In the genomic region with DNA sequence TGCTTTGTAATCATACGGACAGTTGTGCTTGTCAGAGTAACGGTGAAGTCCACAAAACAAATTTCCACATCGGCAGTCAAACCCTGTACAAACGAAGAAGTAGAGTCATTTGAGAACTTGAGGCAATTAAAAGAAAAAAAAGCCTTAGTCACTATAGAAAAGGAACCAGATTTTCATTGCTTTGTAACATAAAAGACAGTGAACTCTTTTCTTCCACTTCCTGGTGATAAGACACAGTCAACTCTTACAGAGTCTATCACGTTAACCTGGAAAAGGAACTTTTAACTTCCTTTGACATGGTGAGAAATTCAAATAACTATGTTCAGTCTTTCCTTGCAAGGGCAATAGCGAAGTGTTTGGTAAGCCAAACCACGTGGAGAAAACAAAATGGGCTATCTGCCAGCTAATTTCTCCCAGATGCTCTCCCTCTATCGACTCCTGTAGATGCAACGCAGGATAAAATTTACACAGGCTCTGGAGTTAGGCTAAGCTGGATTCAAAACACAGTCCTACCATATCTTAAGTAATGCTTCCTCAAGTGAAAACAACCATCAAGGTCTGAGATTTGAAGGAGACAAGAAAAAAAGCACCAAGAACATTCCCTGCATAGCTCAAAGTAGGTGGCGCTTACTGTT, we compare ENCODE assay signal across 9 cellular contexts. TPM values are rescaled to one million over a fixed set of nuclear protein-coding genes. Genes with fewer than 3 reads are reported as not detected.
DNase-seq lines count a peak whose midpoint lies in the region; ATAC-seq and TF ChIP-seq lines count a peak whose summit lies in the region.
"Had no signal": no experiment of that assay in that cellular context is flagged by ENCODE, and none has a peak within 500 bp of the region (broad histone marks: within the 10 kb centered on the region; RNA-seq: fewer than 3 reads in every experiment).

No MANE protein-coding gene starts in this region.

- WGBS in spleen, 5 donors, result 45 to 56% (median 52%) methylated on average over 10 of the region's 10 CpGs

- H3K27me3 Mint-ChIP-seq in IgD-negative memory B cell, result no peaks in the 10 kb centered on the region
- H3K27me3 Mint-ChIP-seq in WTC11 (ENCODE audit: low read depth), result no peaks in the 10 kb centered on the region

- peaks cover 3% of the 10 kb centered on the region for H3K36me3 Mint-ChIP-seq in IgD-negative memory B cell
- H3K36me3 Mint-ChIP-seq in WTC11, result peaks cover 75% of the 10 kb centered on the region

- TF ChIP-seq POLR2A in spleen (IDR thresholded peaks at IDR 0.05), result no peak

- no peaks in the 10 kb centered on the region for H3K9me3 Mint-ChIP-seq in IgD-negative memory B cell
- H3K9me3 Mint-ChIP-seq in WTC11, result no peaks in the 10 kb centered on the region

- TF ChIP-seq CTCF in WTC11 (IDR thresholded peaks at IDR 0.05) (no peak), spleen (IDR thresholded peaks at IDR 0.05 in 8 of 11, conservative IDR thresholded peaks at IDR 0.05 in 3 of 11) (no peak)

- peaks cover 33 to 81% (median 62%) of the 10 kb centered on the region in 6 donors for H3K4me1 ChIP-seq in spleen

- no peaks in the 10 kb centered on the region for H3K9me3 ChIP-seq in spleen

- peak overlapping the region in 1 of 8 donors; percentile 33 for H3K4me3 ChIP-seq in spleen

- peak overlapping the region; percentile 15 to 76 (median 57) for H3K27ac Mint-ChIP-seq in IgD-negative memory B cell
- peak overlapping the region; percentile 90 for H3K27ac Mint-ChIP-seq in WTC11

- H3K4me1 Mint-ChIP-seq in IgD-negative memory B cell (peaks cover 8 to 51% (median 41%) of the 10 kb centered on the region in 3 donors), WTC11 (peaks cover 20% of the 10 kb centered on the region)

- H3K4me3 Mint-ChIP-seq in IgD-negative memory B cell, result no peak overlapping the region
- H3K4me3 Mint-ChIP-seq in WTC11, result no peak overlapping the region

- H3K27ac ChIP-seq in spleen, result peak overlapping the region; percentile 11 to 81 (median 58)

- ATAC-seq in WTC11, result no peak
- peak; percentile 13 for ATAC-seq in Right ventricle myocardium superior (ENCODE audit: poor library complexity)

- CTCF ChIA-PET in WTC11 (lab: Charles Lee), result no interaction called here

- intact Hi-C loops in Right ventricle myocardium superior (cut with DNase I) (loop anchor here (10.0 kb wide), 1 partner anchor 51 kb away; no protein-coding TSS in a partner anchor), spleen (cut with DNase I; ENCODE audit: low total_unique reads) (loop anchor here (10.0 kb wide), 1 partner anchor 51 kb away; no protein-coding TSS in a partner anchor)

- POLR2A ChIA-PET in WTC11 (lab: Charles Lee), result interaction anchor here (1.6 kb wide), 1 partner anchor 9 kb away, joined by 7 read pairs; a partner anchor contains a TSS

- H3K27me3 ChIP-seq in spleen (replicated peaks in 1 of 7), result no peaks in the 10 kb centered on the region

- no peak for DNase-seq in WTC11 (ENCODE audit: low spot score)
- DNase-seq in Right ventricle myocardium superior, result no peak
- DNase-seq in spleen, result no peak
- DNase-seq in NCI-H146 treated with DMSO at 0.1 percent for 48 hours (lab: John Stamatoyannopoulos, UW; ENCODE audit: unreplicated experiment), result no peak
- no peak for DNase-seq in activated effector memory CD4-positive, alpha-beta T cell treated with anti-CD3 and anti-CD28 coated beads, Interleukin-2, amount 50 U/mL, for 16 hours
- DNase-seq in SKM-1 treated with dmso at 0.1 percent for 144 hours (lab: John Stamatoyannopoulos, UW; ENCODE audit: unreplicated experiment), result no peak
- no peak for DNase-seq in activated gamma-delta T cell treated with Interleukin-2 at 50 U/mL for 16 hours
- DNase-seq: MV-4-11 had no signal

- H3K36me3 ChIP-seq in spleen, result peaks cover 8 to 97% (median 60%) of the 10 kb centered on the region in 6 donors

TF ChIP-seq in WTC11, 78 proteins besides CTCF, POLR2A, EP300 and RAD21:
- TF ChIP-seq, protein P1, sequence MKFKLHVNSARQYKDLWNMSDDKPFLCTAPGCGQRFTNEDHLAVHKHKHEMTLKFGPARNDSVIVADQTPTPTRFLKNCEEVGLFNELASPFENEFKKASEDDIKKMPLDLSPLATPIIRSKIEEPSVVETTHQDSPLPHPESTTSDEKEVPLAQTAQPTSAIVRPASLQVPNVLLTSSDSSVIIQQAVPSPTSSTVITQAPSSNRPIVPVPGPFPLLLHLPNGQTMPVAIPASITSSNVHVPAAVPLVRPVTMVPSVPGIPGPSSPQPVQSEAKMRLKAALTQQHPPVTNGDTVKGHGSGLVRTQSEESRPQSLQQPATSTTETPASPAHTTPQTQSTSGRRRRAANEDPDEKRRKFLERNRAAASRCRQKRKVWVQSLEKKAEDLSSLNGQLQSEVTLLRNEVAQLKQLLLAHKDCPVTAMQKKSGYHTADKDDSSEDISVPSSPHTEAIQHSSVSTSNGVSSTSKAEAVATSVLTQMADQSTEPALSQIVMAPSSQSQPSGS (CRISPR knock-in tag; IDR thresholded peaks at IDR 0.05; ENCODE audit: borderline replicate concordance, low read depth), result no peak
- TF ChIP-seq FOXJ3 (CRISPR knock-in tag; IDR thresholded peaks at IDR 0.05; ENCODE audit: borderline replicate concordance), result no peak
- TF ChIP-seq, protein P2, sequence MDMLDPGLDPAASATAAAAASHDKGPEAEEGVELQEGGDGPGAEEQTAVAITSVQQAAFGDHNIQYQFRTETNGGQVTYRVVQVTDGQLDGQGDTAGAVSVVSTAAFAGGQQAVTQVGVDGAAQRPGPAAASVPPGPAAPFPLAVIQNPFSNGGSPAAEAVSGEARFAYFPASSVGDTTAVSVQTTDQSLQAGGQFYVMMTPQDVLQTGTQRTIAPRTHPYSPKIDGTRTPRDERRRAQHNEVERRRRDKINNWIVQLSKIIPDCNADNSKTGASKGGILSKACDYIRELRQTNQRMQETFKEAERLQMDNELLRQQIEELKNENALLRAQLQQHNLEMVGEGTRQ (CRISPR knock-in tag; IDR thresholded peaks at IDR 0.05), result no peak
- TF ChIP-seq SP1 (CRISPR knock-in tag; conservative IDR thresholded peaks at IDR 0.05), result no peak
- TF ChIP-seq, protein P3, sequence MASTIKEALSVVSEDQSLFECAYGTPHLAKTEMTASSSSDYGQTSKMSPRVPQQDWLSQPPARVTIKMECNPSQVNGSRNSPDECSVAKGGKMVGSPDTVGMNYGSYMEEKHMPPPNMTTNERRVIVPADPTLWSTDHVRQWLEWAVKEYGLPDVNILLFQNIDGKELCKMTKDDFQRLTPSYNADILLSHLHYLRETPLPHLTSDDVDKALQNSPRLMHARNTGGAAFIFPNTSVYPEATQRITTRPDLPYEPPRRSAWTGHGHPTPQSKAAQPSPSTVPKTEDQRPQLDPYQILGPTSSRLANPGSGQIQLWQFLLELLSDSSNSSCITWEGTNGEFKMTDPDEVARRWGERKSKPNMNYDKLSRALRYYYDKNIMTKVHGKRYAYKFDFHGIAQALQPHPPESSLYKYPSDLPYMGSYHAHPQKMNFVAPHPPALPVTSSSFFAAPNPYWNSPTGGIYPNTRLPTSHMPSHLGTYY (CRISPR knock-in tag; IDR thresholded peaks at IDR 0.05), result no peak
- TF ChIP-seq CREB1 (CRISPR knock-in tag; IDR thresholded peaks at IDR 0.05), result no peak
- no peak for TF ChIP-seq OVOL2 (CRISPR knock-in tag; IDR thresholded peaks at IDR 0.05; ENCODE audit: borderline replicate concordance)
- TF ChIP-seq CREM (CRISPR knock-in tag; IDR thresholded peaks at IDR 0.05), result no peak

RNA-seq across cellular contexts. Expression of a gene that starts 8.9 kb away (rescaled TPM):
- polyA plus RNA-seq in IgD-negative memory B cell (110 TPM), spleen (10 to 100 TPM; 69.6 to 81.7 (median 70.7) TPM)
- total RNA-seq in WTC11 (2021) (137 to 141 TPM (median 138 TPM) in 3 replicates), Right ventricle myocardium superior (180 TPM), spleen (100 to 1,000 TPM; 133 to 238 (median 153) TPM)
